ENCODE assay signal across 1 cellular context in the genomic region with DNA sequence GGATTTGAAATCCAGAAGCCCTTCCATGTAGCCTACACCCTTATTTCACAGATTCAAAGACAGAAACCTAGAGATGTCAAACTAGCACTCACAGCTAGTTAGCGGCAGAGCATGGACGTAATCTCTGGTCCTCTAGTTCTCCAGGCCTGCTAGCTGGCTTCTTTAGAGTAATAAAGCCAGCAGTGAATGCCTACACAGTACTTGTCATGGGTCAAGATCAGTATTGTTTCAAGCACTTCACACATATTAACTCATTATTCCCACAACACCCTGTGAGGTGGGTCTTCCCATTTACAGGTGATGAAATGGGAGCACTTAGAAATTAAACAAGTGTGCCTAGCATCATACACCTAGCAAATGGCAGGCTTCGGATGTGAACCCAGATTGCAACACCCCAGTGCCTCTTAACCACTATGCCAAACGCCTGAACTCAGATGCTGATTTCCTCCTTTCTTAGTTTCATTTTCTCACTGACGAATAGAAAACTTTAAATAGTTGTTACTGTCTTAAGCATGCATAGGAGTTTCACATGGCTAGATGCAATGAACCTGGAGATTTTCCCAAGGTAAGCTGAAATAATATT.
TF ChIP-seq lines count a peak whose summit lies in the region.

No MANE protein-coding gene starts in this region.

TF ChIP-seq in GM23338, 12 proteins besides CTCF, POLR2A, EP300 and RAD21 (continued from another document):
- TF ChIP-seq ZNF462 (CRISPR knock-in tag; IDR thresholded peaks at IDR 0.05) = no peak
- no peak for TF ChIP-seq ZNF114 (CRISPR knock-in tag; IDR thresholded peaks at IDR 0.05)
- TF ChIP-seq REST (IDR thresholded peaks at IDR 0.05; ENCODE audit: unreplicated experiment) = no peak
- TF ChIP-seq EZH2phosphoT487 (IDR thresholded peaks at IDR 0.05; ENCODE audit: unreplicated experiment) = no peak
TF ChIP-seq in GM23338: peak in this region for 0.
